Comparison of ENCODE assay signal across 8 cellular contexts in the genomic region with DNA sequence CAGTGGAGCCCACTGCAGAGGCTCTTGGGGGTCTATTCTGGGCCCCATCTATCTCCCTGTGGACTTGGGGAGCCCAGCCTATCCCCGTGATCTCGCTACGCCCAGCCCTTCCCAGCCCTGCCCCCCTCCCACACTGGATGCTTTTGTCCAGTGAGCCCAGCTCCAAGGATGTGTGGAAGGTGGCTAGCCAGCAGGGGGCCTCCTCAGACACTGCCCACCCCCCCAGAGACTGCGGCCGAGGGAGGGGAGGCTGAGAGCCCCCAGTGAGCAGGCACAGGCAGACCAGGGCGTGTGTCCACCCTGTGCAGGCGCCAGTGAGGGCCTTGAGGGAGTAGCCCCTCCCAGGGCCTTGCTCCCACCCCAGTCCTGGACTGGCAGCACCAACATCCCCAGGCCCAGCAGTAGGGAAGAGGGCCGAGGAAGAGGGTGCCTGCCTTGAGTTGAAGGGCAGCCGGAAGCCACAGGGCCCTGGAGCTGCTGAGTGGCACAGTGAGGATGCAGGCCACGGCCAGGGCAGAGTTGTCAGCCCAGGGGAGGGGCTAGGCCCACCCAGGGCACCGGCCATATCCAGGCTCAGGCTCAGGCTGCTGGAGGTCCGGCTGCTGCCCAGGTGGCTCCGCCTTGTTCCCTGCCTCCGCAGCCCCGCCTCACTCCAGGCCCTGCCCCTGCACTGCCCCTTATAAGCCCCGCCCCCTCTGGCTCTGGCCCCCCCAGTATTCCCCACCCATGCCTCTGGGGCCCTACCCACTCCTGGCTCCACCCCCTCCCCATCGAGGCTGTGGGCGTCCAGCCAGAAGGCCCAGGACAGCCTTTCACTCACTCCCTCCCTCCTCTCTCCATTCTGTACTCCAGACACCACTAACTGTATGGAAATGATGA. TPM values are rescaled to one million over a fixed set of nuclear protein-coding genes. Genes with fewer than 3 reads are reported as not detected.
DNase-seq lines count a peak whose midpoint lies in the region; ATAC-seq, FAIRE-seq and TF ChIP-seq lines count a peak whose summit lies in the region.

No MANE protein-coding gene starts in this region.

- DNase-seq in DMS53 (lab: John Stamatoyannopoulos, UW) (peak; percentile 97), NCI-H2196 treated with DMSO at 0.1 percent for 48 hours (lab: John Stamatoyannopoulos, UW; ENCODE audit: unreplicated experiment) (peak; percentile 69), endodermal cell (peak; percentile 78), nephron progenitor cell (peak; percentile 62), GM12892 (ENCODE audit: insufficient read length) (no peak)
- no peak for DNase-seq in activated CD4-positive, alpha-beta T cell treated with anti-CD3 and anti-CD28 coated beads for 1 hour
- no peak for DNase-seq in activated T-helper 1 cell treated with anti-CD3 and anti-CD28 coated beads, Interleukin-12 subunit alpha, Interleukin-12 subunit beta, Interleukin-2, Interleukin-4 antibody, amounts not matched to agents 30 ng/mL and 10 ng/mL and 1 ng/mL, durations not matched to agents 14 hours and 24 hours and 36 hours (ENCODE audit: low spot score)

- H3K27me3 Mint-ChIP-seq in endodermal cell (ENCODE audit: insufficient read depth) (no peaks in the 10 kb centered on the region), nephron progenitor cell (ENCODE audit: low read depth, poor library complexity) (no peaks in the 10 kb centered on the region)
- H3K27me3 Mint-ChIP-seq in activated T-helper 1 cell treated with anti-CD3 and anti-CD28 coated beads, Interleukin-12 subunit alpha, Interleukin-12 subunit beta, Interleukin-2, Interleukin-4 antibody, amounts not matched to agents 30 ng/mL and 10 ng/mL and 1 ng/mL, durations not matched to agents 14 hours and 24 hours and 36 hours (ENCODE audit: insufficient read depth) = no peaks in the 10 kb centered on the region

- H3K4me1 ChIP-seq in endodermal cell (ENCODE audit: control insufficient read depth, insufficient read depth, low read length) = no peaks in the 10 kb centered on the region

- ATAC-seq in GM21515 (IDR thresholded peaks at IDR 0.05; ENCODE audit: unreplicated experiment) = no peak

- H3K36me3 Mint-ChIP-seq in endodermal cell (ENCODE audit: low read depth) (peaks cover 2% of the 10 kb centered on the region), nephron progenitor cell (ENCODE audit: low read depth) (no peaks in the 10 kb centered on the region)
- H3K36me3 Mint-ChIP-seq in activated T-helper 1 cell treated with anti-CD3 and anti-CD28 coated beads, Interleukin-12 subunit alpha, Interleukin-12 subunit beta, Interleukin-2, Interleukin-4 antibody, amounts not matched to agents 30 ng/mL and 10 ng/mL and 1 ng/mL, durations not matched to agents 14 hours and 24 hours and 36 hours (ENCODE audit: low read depth) = no peaks in the 10 kb centered on the region

- FAIRE-seq in GM12892 (lab: Jason Lieb, UNC) = no peak

- H3K9me3 Mint-ChIP-seq in endodermal cell (no peaks in the 10 kb centered on the region), nephron progenitor cell (no peaks in the 10 kb centered on the region)
- no peaks in the 10 kb centered on the region for H3K9me3 Mint-ChIP-seq in activated T-helper 1 cell treated with anti-CD3 and anti-CD28 coated beads, Interleukin-12 subunit alpha, Interleukin-12 subunit beta, Interleukin-2, Interleukin-4 antibody, amounts not matched to agents 30 ng/mL and 10 ng/mL and 1 ng/mL, durations not matched to agents 14 hours and 24 hours and 36 hours

- no peaks in the 10 kb centered on the region for H3K27me3 ChIP-seq in endodermal cell (ENCODE audit: control insufficient read depth, insufficient read depth, low read length, poor library complexity, severe bottlenecking)

- TF ChIP-seq CTCF in endodermal cell (conservative IDR thresholded peaks at IDR 0.05) (peak; percentile 30), nephron progenitor cell (IDR thresholded peaks at IDR 0.05) (no peak)

- H3K4me3 Mint-ChIP-seq in endodermal cell = no peak overlapping the region
- H3K4me3 Mint-ChIP-seq in nephron progenitor cell = no peak overlapping the region
- no peak overlapping the region for H3K4me3 Mint-ChIP-seq in activated T-helper 1 cell treated with anti-CD3 and anti-CD28 coated beads, Interleukin-12 subunit alpha, Interleukin-12 subunit beta, Interleukin-2, Interleukin-4 antibody, amounts not matched to agents 30 ng/mL and 10 ng/mL and 1 ng/mL, durations not matched to agents 14 hours and 24 hours and 36 hours

- H3K27ac Mint-ChIP-seq in endodermal cell (no peak overlapping the region), nephron progenitor cell (no peak overlapping the region)
- no peak overlapping the region for H3K27ac Mint-ChIP-seq in activated T-helper 1 cell treated with anti-CD3 and anti-CD28 coated beads, Interleukin-12 subunit alpha, Interleukin-12 subunit beta, Interleukin-2, Interleukin-4 antibody, amounts not matched to agents 30 ng/mL and 10 ng/mL and 1 ng/mL, durations not matched to agents 14 hours and 24 hours and 36 hours

- H3K4me3 ChIP-seq in endodermal cell (ENCODE audit: low read length) = no peak overlapping the region

- H3K9me3 ChIP-seq in endodermal cell (ENCODE audit: control insufficient read depth, low read length) = no peaks in the 10 kb centered on the region

- TF ChIP-seq POLR2A in GM12892 (IDR thresholded peaks at IDR 0.05; ENCODE audit: low read depth, low read length) = no peak

- H3K9ac ChIP-seq in endodermal cell (ENCODE audit: extremely low read depth, low read length, poor library complexity, severe bottlenecking) = no peak overlapping the region

- H3K4me1 Mint-ChIP-seq in endodermal cell (no peaks in the 10 kb centered on the region), nephron progenitor cell (peaks cover 24% of the 10 kb centered on the region)
- H3K4me1 Mint-ChIP-seq in activated T-helper 1 cell treated with anti-CD3 and anti-CD28 coated beads, Interleukin-12 subunit alpha, Interleukin-12 subunit beta, Interleukin-2, Interleukin-4 antibody, amounts not matched to agents 30 ng/mL and 10 ng/mL and 1 ng/mL, durations not matched to agents 14 hours and 24 hours and 36 hours (ENCODE audit: low read depth) = no peaks in the 10 kb centered on the region

- WGBS in endodermal cell (ENCODE audit: insufficient coverage in 1 of 2, insufficient read length in 1 of 2), 2 experiments = 86 to 87% methylated on average over 5 to 17 of the region's 18 CpGs

- intact Hi-C loops in activated T-helper 1 cell treated with anti-CD3 and anti-CD28 coated beads, Interleukin-12 subunit alpha, Interleukin-12 subunit beta, Interleukin-2, Interleukin-4 antibody, amounts not matched to agents 30 ng/mL and 10 ng/mL and 1 ng/mL, durations not matched to agents 14 hours and 24 hours and 36 hours (cut with micrococcal nuclease) = no loop called here

- H3K36me3 ChIP-seq in endodermal cell (ENCODE audit: control insufficient read depth, insufficient read depth, low read length) = no peaks in the 10 kb centered on the region

- peak overlapping the region; percentile 29 for H3K27ac ChIP-seq in endodermal cell (ENCODE audit: low read depth, low read length)

RNA-seq across cellular contexts. Expression of gene MOB2, which starts 28.0 kb away (rescaled TPM):
- 10 to 100 TPM; 23.9 to 25.4 TPM for total RNA-seq in endodermal cell
- polyA plus RNA-seq in endodermal cell (2013, experiment 1 of 2) = 15.7 TPM
- polyA plus RNA-seq in endodermal cell (2013, experiment 2 of 2) = 14.4 TPM
- 13.3 TPM for polyA plus RNA-seq in GM12892 (2012; ENCODE audit: missing spikeins)
- total RNA-seq in activated T-helper 1 cell treated with anti-CD3 and anti-CD28 coated beads, Interleukin-12 subunit alpha, Interleukin-12 subunit beta, Interleukin-2, Interleukin-4 antibody, amounts not matched to agents 30 ng/mL and 10 ng/mL and 1 ng/mL, durations not matched to agents 14 hours and 24 hours and 36 hours = 22.6 and 27.5 TPM in 2 replicates

Comparison
In these comparisons a context has a peak if more than half of its experiments do, and no peak if none do; other contexts are left out.
1. DNase-seq: peak in DMS53 (single experiment), NCI-H2196 treated with DMSO at 0.1 percent for 48 hours (single experiment), endodermal cell (single experiment) and nephron progenitor cell (single experiment); none in activated CD4-positive, alpha-beta T cell treated with anti-CD3 and anti-CD28 coated beads for 1 hour (single experiment), GM12892 (single experiment) and activated T-helper 1 cell treated with anti-CD3 and anti-CD28 coated beads, Interleukin-12 subunit alpha, Interleukin-12 subunit beta, Interleukin-2, Interleukin-4 antibody, amounts not matched to agents 30 ng/mL and 10 ng/mL and 1 ng/mL, durations not matched to agents 14 hours and 24 hours and 36 hours (single experiment).